In the genomic region with DNA sequence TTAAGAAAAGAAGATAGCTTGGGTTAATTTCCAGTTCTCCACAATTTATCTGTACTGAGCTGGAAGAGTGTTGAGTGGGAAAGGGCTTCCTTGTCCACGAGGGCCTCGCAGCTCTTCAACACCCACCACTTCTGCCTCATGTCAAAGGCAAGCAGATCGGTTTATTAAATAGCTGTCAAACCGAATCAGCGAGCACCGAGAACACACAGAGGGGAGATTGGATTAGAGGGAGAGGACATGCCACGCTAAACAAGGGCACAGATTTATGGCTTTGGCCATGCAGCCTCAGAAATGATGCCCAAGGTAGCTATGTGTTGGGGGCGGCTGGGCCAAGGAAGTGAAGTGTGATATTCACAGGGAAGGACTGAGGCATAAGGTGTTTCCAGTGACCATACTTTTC, we compare ENCODE assay signal across 20 cellular contexts.
A peak's percentile ranks its signal among the peaks of the same experiment; 100 is the strongest.
DNase-seq lines count a peak whose midpoint lies in the region; ATAC-seq and TF ChIP-seq lines count a peak whose summit lies in the region.
"Had no signal": no experiment of that assay in that cellular context is flagged by ENCODE, and none has a peak within 500 bp of the region (broad histone marks: within the 10 kb centered on the region; RNA-seq: fewer than 3 reads in every experiment).

No MANE protein-coding gene starts in this region.

- H3K36me3 ChIP-seq in right atrium auricular region = no peaks in the 10 kb centered on the region
- no peaks in the 10 kb centered on the region for H3K36me3 ChIP-seq in esophagus muscularis mucosa
- H3K36me3 ChIP-seq in mesodermal cell (ENCODE audit: control insufficient read depth, insufficient read depth, low read length) = no peaks in the 10 kb centered on the region
- no peaks in the 10 kb centered on the region for H3K36me3 ChIP-seq in smooth muscle cell (ENCODE audit: low read depth)
- H3K36me3 ChIP-seq: BLaER1 treated with 17β-estradiol and CSF1 and Interleukin-3, amounts not matched to agents 10 nM and 100 nM had no signal

- H3K27me3 ChIP-seq in right atrium auricular region (no peaks in the 10 kb centered on the region), esophagus muscularis mucosa (no peaks in the 10 kb centered on the region), smooth muscle cell (ENCODE audit: low read depth) (no peaks in the 10 kb centered on the region)
- H3K27me3 ChIP-seq: BLaER1 treated with 17β-estradiol and CSF1 and Interleukin-3, amounts not matched to agents 10 nM and 100 nM had no signal

- DNase-seq in Right ventricle myocardium inferior (ENCODE audit: missing footprints) (peak; percentile 67), right atrium auricular region (ENCODE audit: low spot score) (no peak), esophagus muscularis mucosa (ENCODE audit: extremely low spot score) (peak; percentile 81), smooth muscle cell (lab: John Stamatoyannopoulos, UW; ENCODE audit: unreplicated experiment) (no peak), endothelial cell (ENCODE audit: low spot score) (no peak), activated gamma-delta T cell (lab: John Stamatoyannopoulos, UW) (no peak)
- DNase-seq: AML-193; Caco-2; Calu3; CD4-positive, alpha-beta T cell; CD8-positive, alpha-beta T cell; DMS79 treated with DMSO at 0.1 percent for 48 hours; GF-D8 had no signal

- TF ChIP-seq EP300 in esophagus muscularis mucosa (IDR thresholded peaks at IDR 0.05) = no peak

- intact Hi-C loops in Right ventricle myocardium inferior (cut with DNase I) = no loop called here
- intact Hi-C loops in esophagus muscularis mucosa (cut with DNase I) = no loop called here

- no peak overlapping the region for H3K27ac Mint-ChIP-seq in endothelial cell (ENCODE audit: unreplicated experiment)
- H3K27ac Mint-ChIP-seq: B cell; CD4-positive, alpha-beta T cell; CD8-positive, alpha-beta T cell had no signal

- peak overlapping the region; percentile 84 for H2AFZ ChIP-seq in smooth muscle cell (ENCODE audit: low read depth)

- H3K9me3 Mint-ChIP-seq in endothelial cell (ENCODE audit: unreplicated experiment) = no peaks in the 10 kb centered on the region
- H3K9me3 Mint-ChIP-seq: CD4-positive, alpha-beta T cell; CD8-positive, alpha-beta T cell had no signal

- H3K4me2 ChIP-seq in smooth muscle cell = peak overlapping the region; percentile 68
- H3K4me2 ChIP-seq: A549; BLaER1 treated with 17β-estradiol and CSF1 and Interleukin-3, amounts not matched to agents 10 nM and 100 nM had no signal

- H3K4me3 Mint-ChIP-seq in endothelial cell (ENCODE audit: unreplicated experiment) = no peak overlapping the region
- H3K4me3 Mint-ChIP-seq: B cell; CD4-positive, alpha-beta T cell; CD8-positive, alpha-beta T cell had no signal

- TF ChIP-seq CTCF in right atrium auricular region (IDR thresholded peaks at IDR 0.05) (no peak), esophagus muscularis mucosa (IDR thresholded peaks at IDR 0.05) (no peak), smooth muscle cell (IDR thresholded peaks at IDR 0.05; ENCODE audit: borderline replicate concordance, insufficient read depth, poor library complexity, severe bottlenecking) (no peak), endothelial cell (IDR thresholded peaks at IDR 0.05; ENCODE audit: unreplicated experiment) (no peak)

- H3K4me3 ChIP-seq in right atrium auricular region (no peak overlapping the region), esophagus muscularis mucosa (no peak overlapping the region), mesodermal cell (ENCODE audit: extremely low read depth, insufficient read depth, low read length, poor library complexity, severe bottlenecking) (no peak overlapping the region), smooth muscle cell (no peak overlapping the region)
- H3K4me3 ChIP-seq: A549; BLaER1 treated with 17β-estradiol and CSF1 and Interleukin-3, amounts not matched to agents 10 nM and 100 nM had no signal

- no peaks in the 10 kb centered on the region for H4K20me1 ChIP-seq in smooth muscle cell (ENCODE audit: low read depth)
- H4K20me1 ChIP-seq: BLaER1 treated with 17β-estradiol and CSF1 and Interleukin-3, amounts not matched to agents 10 nM and 100 nM had no signal

- no peaks in the 10 kb centered on the region for H3K36me3 Mint-ChIP-seq in endothelial cell (ENCODE audit: low read depth, unreplicated experiment)
- H3K36me3 Mint-ChIP-seq: CD8-positive, alpha-beta T cell had no signal

- no peaks in the 10 kb centered on the region for H3K4me1 Mint-ChIP-seq in endothelial cell (ENCODE audit: unreplicated experiment)
- H3K4me1 Mint-ChIP-seq: B cell had no signal

- no peak for TF ChIP-seq POLR2A in esophagus muscularis mucosa (IDR thresholded peaks at IDR 0.05; ENCODE audit: low read depth)

- H3K4me1 ChIP-seq in right atrium auricular region = no peaks in the 10 kb centered on the region
- no peaks in the 10 kb centered on the region for H3K4me1 ChIP-seq in esophagus muscularis mucosa
- no peaks in the 10 kb centered on the region for H3K4me1 ChIP-seq in mesodermal cell (ENCODE audit: control insufficient read depth, insufficient read depth, low read length, poor library complexity, severe bottlenecking)
- peaks cover 4% of the 10 kb centered on the region for H3K4me1 ChIP-seq in smooth muscle cell (ENCODE audit: low read depth)
- H3K4me1 ChIP-seq: A549, Caco-2 had no signal

- H3K9me3 ChIP-seq in right atrium auricular region (no peaks in the 10 kb centered on the region), esophagus muscularis mucosa (no peaks in the 10 kb centered on the region), mesodermal cell (ENCODE audit: control insufficient read depth, low read length) (no peaks in the 10 kb centered on the region), smooth muscle cell (replicated peaks; ENCODE audit: low read depth) (no peaks in the 10 kb centered on the region)
- H3K9me3 ChIP-seq: A549, Caco-2 had no signal

- H3K27me3 Mint-ChIP-seq in endothelial cell (ENCODE audit: unreplicated experiment) = peaks cover 1% of the 10 kb centered on the region

- WGBS in esophagus muscularis mucosa = 65% methylated on average over 8 of the region's 8 CpGs
- 89% methylated on average over 5 to 6 of the region's 8 CpGs for WGBS in mesodermal cell (ENCODE audit: insufficient coverage in 2 of 2), 2 experiments
- WGBS in smooth muscle cell (ENCODE audit: low lambda C conversion rate) = 27% methylated on average over 8 of the region's 8 CpGs

- H3K79me2 ChIP-seq in smooth muscle cell (ENCODE audit: low read depth) = no peaks in the 10 kb centered on the region

- H3K9ac ChIP-seq in smooth muscle cell (ENCODE audit: low read depth) = no peak overlapping the region
- H3K9ac ChIP-seq: BLaER1 treated with 17β-estradiol and CSF1 and Interleukin-3, amounts not matched to agents 10 nM and 100 nM had no signal

- no peak overlapping the region for H3K27ac ChIP-seq in right atrium auricular region
- H3K27ac ChIP-seq in esophagus muscularis mucosa (replicated peaks in 1 of 4) = no peak overlapping the region
- peak overlapping the region; percentile 36 for H3K27ac ChIP-seq in mesodermal cell (ENCODE audit: low read depth, low read length, severe bottlenecking)
- H3K27ac ChIP-seq in smooth muscle cell (ENCODE audit: low read depth) = peak overlapping the region; percentile 24
- H3K27ac ChIP-seq: 22Rv1; A549; BLaER1 treated with 17β-estradiol and CSF1 and Interleukin-3, amounts not matched to agents 10 nM and 100 nM; C4-2B had no signal

- H3F3A ChIP-seq in smooth muscle cell (ENCODE audit: low read depth) = peaks cover 16% of the 10 kb centered on the region

- no peak for ATAC-seq in Right ventricle myocardium inferior
- no peak for ATAC-seq in HG02938 (IDR thresholded peaks at IDR 0.05; ENCODE audit: unreplicated experiment)
- ATAC-seq: A549; CD8-positive, alpha-beta T cell had no signal

Comparison
In these comparisons a context has a peak if more than half of its experiments do, and no peak if none do; other contexts are left out.
1. DNase-seq: peak in Right ventricle myocardium inferior (single experiment) and esophagus muscularis mucosa (single experiment); none in right atrium auricular region (single experiment), smooth muscle cell (single experiment), endothelial cell (single experiment) and activated gamma-delta T cell (single experiment).
2. H3K27ac ChIP-seq: peak in mesodermal cell (single experiment) and smooth muscle cell (single experiment); none in right atrium auricular region (0 of 2) and esophagus muscularis mucosa (0 of 4).